In genomic region chr3:187709155-187709554, GRCh38 we compare ENCODE assay signal across 19 cellular contexts. TPM values are rescaled to one million over a fixed set of nuclear protein-coding genes. Genes with fewer than 3 reads are reported as not detected.
DNase-seq lines count a peak whose midpoint lies in the region; ATAC-seq and TF ChIP-seq lines count a peak whose summit lies in the region.
"Had no signal": no experiment of that assay in that cellular context is flagged by ENCODE, and none has a peak within 500 bp of the region (broad histone marks: within the 10 kb centered on the region; RNA-seq: fewer than 3 reads in every experiment).

No MANE protein-coding gene starts in this region.

- ATAC-seq in WTC11 (peak; percentile 88), right lobe of liver (peak in 3 of 4 donors; percentile 29 to 32 (median 31)), HG02678 (IDR thresholded peaks at IDR 0.05; ENCODE audit: unreplicated experiment) (no peak), left ventricle myocardium superior (no peak)
- ATAC-seq: left colon; stimulated activated naive CD8-positive, alpha-beta T cell treated with anti-CD3 and anti-CD28 coated beads, Interleukin-15, amount 100 ng/mL, for 72 hours had no signal

- H3K27me3 Mint-ChIP-seq in HFFc6 (ENCODE audit: insufficient read depth) (no peaks in the 10 kb centered on the region), WTC11 (ENCODE audit: low read depth) (no peaks in the 10 kb centered on the region)
- H3K27me3 Mint-ChIP-seq: stimulated activated naive CD8-positive, alpha-beta T cell treated with anti-CD3 and anti-CD28 coated beads, Interleukin-15, amount 100 ng/mL, for 72 hours had no signal

- intact Hi-C loops in right lobe of liver (cut with DNase I) (no loop called here), left ventricle myocardium superior (cut with micrococcal nuclease) (no loop called here)

- H3K9me3 Mint-ChIP-seq in HFFc6: no peaks in the 10 kb centered on the region
- H3K9me3 Mint-ChIP-seq in WTC11: peaks cover 5% of the 10 kb centered on the region; the same call in 1 of the 2 replicates
- H3K9me3 Mint-ChIP-seq: stimulated activated naive CD8-positive, alpha-beta T cell treated with anti-CD3 and anti-CD28 coated beads, Interleukin-15, amount 100 ng/mL, for 72 hours had no signal

- H3K4me3 ChIP-seq in right lobe of liver: no peak overlapping the region
- H3K4me3 ChIP-seq: SJCRH30 had no signal

- no peak for TF ChIP-seq POLR2A in right lobe of liver (IDR thresholded peaks at IDR 0.05)

- H3K9me3 ChIP-seq in right lobe of liver: no peaks in the 10 kb centered on the region
- H3K9me3 ChIP-seq: SJCRH30 had no signal

- POLR2A ChIA-PET in WTC11 (lab: Charles Lee): no interaction called here

- H3K4me1 Mint-ChIP-seq in HFFc6 (ENCODE audit: low read depth) (peaks cover 26% of the 10 kb centered on the region), WTC11 (peaks cover 2% of the 10 kb centered on the region; the same call in 1 of the 2 replicates)

- H3K36me3 ChIP-seq in right lobe of liver: no peaks in the 10 kb centered on the region
- H3K36me3 ChIP-seq: SJCRH30 had no signal

- no peaks in the 10 kb centered on the region for H3K27me3 ChIP-seq in right lobe of liver
- H3K27me3 ChIP-seq: SJCRH30 had no signal

- in situ Hi-C loops in GM13976 (cut with MboI; ENCODE audit: low sequenced_read_pairs, unreplicated experiment): no loop called here

- CTCF ChIA-PET in WTC11 (lab: Charles Lee): interaction anchor here (0.6 to 2.6 kb wide), 11 partner anchors 9 to 489 kb away, joined by 3 to 24 read pairs (median 7); no protein-coding TSS in a partner anchor

- H3K36me3 Mint-ChIP-seq in HFFc6 (ENCODE audit: low read depth) (no peaks in the 10 kb centered on the region), WTC11 (no peaks in the 10 kb centered on the region; the same call in 1 of the 2 replicates)

- TF ChIP-seq CTCF in HFFc6 (IDR thresholded peaks at IDR 0.05): peak; percentile 48
- TF ChIP-seq CTCF in WTC11 (IDR thresholded peaks at IDR 0.05): no peak
- TF ChIP-seq CTCF in right lobe of liver (IDR thresholded peaks at IDR 0.05): no peak
- TF ChIP-seq CTCF in GM13976 (IDR thresholded peaks at IDR 0.05; ENCODE audit: borderline replicate concordance, control extremely low read depth, extremely low read depth, insufficient read depth, missing control alignments): no peak

- H3K4me1 ChIP-seq in right lobe of liver: peaks cover 0 to 5% (median 0%) of the 10 kb centered on the region in 4 donors
- H3K4me1 ChIP-seq: SJCRH30 had no signal

- H3K4me3 Mint-ChIP-seq in HFFc6: no peak overlapping the region
- H3K4me3 Mint-ChIP-seq in WTC11: no peak overlapping the region
- H3K4me3 Mint-ChIP-seq: stimulated activated naive CD8-positive, alpha-beta T cell treated with anti-CD3 and anti-CD28 coated beads, Interleukin-15, amount 100 ng/mL, for 72 hours had no signal

- DNase-seq in Daoy (ENCODE audit: low read depth): peak; percentile 31
- DNase-seq in HFFc6: no peak
- DNase-seq in WTC11 (ENCODE audit: low spot score): peak; percentile 26
- DNase-seq in right lobe of liver: no peak
- DNase-seq in NCI-H510A treated with DMSO at 0.1 percent for 48 hours (lab: John Stamatoyannopoulos, UW): no peak
- no peak for DNase-seq in GM13976 (ENCODE audit: low spot score)
- DNase-seq in left ventricle myocardium superior: no peak
- DNase-seq: C1 segment of cervical spinal cord; left colon; MM.1S; NCI-H2081; NCI-H774; SJCRH30; stimulated activated CD4-positive, alpha-beta T cell treated with anti-CD3 and anti-CD28 coated beads, Interleukin-12 subunit alpha, Interleukin-12 subunit beta, amount 100 ng/mL, for 4 hours; stimulated activated naive CD8-positive, alpha-beta T cell treated with anti-CD3 and anti-CD28 coated beads, Interleukin-15, amount 100 ng/mL, for 72 hours; T1000 had no signal

- no peak overlapping the region for H3K27ac Mint-ChIP-seq in HFFc6
- H3K27ac Mint-ChIP-seq in WTC11: no peak overlapping the region
- H3K27ac Mint-ChIP-seq: stimulated activated naive CD8-positive, alpha-beta T cell treated with anti-CD3 and anti-CD28 coated beads, Interleukin-15, amount 100 ng/mL, for 72 hours had no signal

- no peak overlapping the region for H3K27ac ChIP-seq in right lobe of liver
- H3K27ac ChIP-seq: SJCRH30 had no signal

- 89% methylated on average over 3 of the region's 4 CpGs for WGBS in right lobe of liver (ENCODE audit: insufficient coverage, low coverage, low lambda C conversion rate, missing lambda C conversion rate)

TF ChIP-seq in WTC11, 78 proteins besides CTCF, POLR2A, EP300 and RAD21 (continues in another document):
- TF ChIP-seq ZNF532 (CRISPR knock-in tag; IDR thresholded peaks at IDR 0.05; ENCODE audit: borderline replicate concordance) (no peak), HMGA2 (CRISPR knock-in tag; IDR thresholded peaks at IDR 0.05) (no peak), EMX1 (CRISPR knock-in tag; IDR thresholded peaks at IDR 0.05) (no peak), RELA (CRISPR knock-in tag; IDR thresholded peaks at IDR 0.05; ENCODE audit: borderline replicate concordance) (no peak), IRF2 (CRISPR knock-in tag; IDR thresholded peaks at IDR 0.05; ENCODE audit: borderline replicate concordance, low read depth) (no peak), SOX15 (CRISPR knock-in tag; IDR thresholded peaks at IDR 0.05) (no peak), STAT6 (CRISPR knock-in tag; conservative IDR thresholded peaks at IDR 0.05; ENCODE audit: low read depth) (no peak), RORB (CRISPR knock-in tag; IDR thresholded peaks at IDR 0.05) (no peak), TCF7 (CRISPR knock-in tag; IDR thresholded peaks at IDR 0.05; ENCODE audit: low read depth) (no peak), MYBL2 (CRISPR knock-in tag; IDR thresholded peaks at IDR 0.05) (no peak), NR3C1 (CRISPR knock-in tag; conservative IDR thresholded peaks at IDR 0.05; ENCODE audit: low read depth) (no peak)

RNA-seq across cellular contexts. Expression of gene RTP2, which starts 6.8 kb away (rescaled TPM):
- not detected in 2 replicates for total RNA-seq in Daoy (2014; rRNA removed; shearing (Covaris generic))
- not detected for total RNA-seq in HFFc6 (2021; fragmentation: NEBNext Ultra II Directional; extraction: Animal tissue kit (Norgen Biotek cat#: 25700))
- total RNA-seq in WTC11 (2021): not detected in 3 replicates
- not detected for total RNA-seq in right lobe of liver
- total RNA-seq in left ventricle myocardium superior: not detected
- total RNA-seq: HT-29, left colon, osteocyte, SJCRH30 had no signal

RNA-seq across cellular contexts. Expression of gene BCL6, which starts 36.1 kb away (rescaled TPM):
- total RNA-seq in Daoy (2014; rRNA removed; shearing (Covaris generic)): 1.8 and 2.3 TPM in 2 replicates
- 10 to 100 TPM; 28.0 to 36.5 (median 31.1) TPM for total RNA-seq in HFFc6 (2021; fragmentation: NEBNext Ultra II Directional; extraction: Animal tissue kit (Norgen Biotek cat#: 25700))
- 10.2 to 11.8 TPM (median 11.2 TPM) in 3 replicates for total RNA-seq in WTC11 (2021)
- 10 to 100 TPM; 29.1 to 67.5 (median 41.8) TPM for total RNA-seq in right lobe of liver
- 104 TPM for total RNA-seq in left ventricle myocardium superior

RNA-seq across cellular contexts. Expression of gene SST, which starts 39.0 kb away (rescaled TPM):
- not detected in 2 replicates for total RNA-seq in Daoy (2014; rRNA removed; shearing (Covaris generic))
- not detected for total RNA-seq in HFFc6 (2021; fragmentation: NEBNext Ultra II Directional; extraction: Animal tissue kit (Norgen Biotek cat#: 25700))
- 0.32 to 0.70 TPM in 2 of 3 replicates, not detected in the other for total RNA-seq in WTC11 (2021)
- total RNA-seq in right lobe of liver: not detected
- not detected for total RNA-seq in left ventricle myocardium superior
- total RNA-seq: HT-29, osteocyte, SJCRH30 had no signal

Comparison
In these comparisons a context has a peak if more than half of its experiments do, and no peak if none do; other contexts are left out.
1. DNase-seq: peak in Daoy (single experiment) and WTC11 (single experiment); none in HFFc6 (single experiment), right lobe of liver (0 of 3), NCI-H510A treated with DMSO at 0.1 percent for 48 hours (single experiment), GM13976 (single experiment) and left ventricle myocardium superior (single experiment).
2. ATAC-seq: peak in WTC11 (single experiment) and right lobe of liver (3 of 4); none in HG02678 (single experiment) and left ventricle myocardium superior (single experiment).